26 cellular contexts compared by ENCODE assay signal in genomic region chr22:35491908-35492380, GRCh38. TPM values are rescaled to one million over a fixed set of nuclear protein-coding genes. Genes with fewer than 3 reads are reported as not detected.
DNase-seq lines count a peak whose midpoint lies in the region; ATAC-seq, FAIRE-seq and TF ChIP-seq lines count a peak whose summit lies in the region.
"Had no signal": no experiment of that assay in that cellular context is flagged by ENCODE, and none has a peak within 500 bp of the region (broad histone marks: within the 10 kb centered on the region; RNA-seq: fewer than 3 reads in every experiment).

No MANE protein-coding gene starts in this region.

- H3K27me3 ChIP-seq in IMR-90 (ENCODE audit: control insufficient read depth, insufficient read depth, low read length) (peaks cover 31% of the 10 kb centered on the region), liver (ENCODE audit: control insufficient read depth in 4 of 4, insufficient read depth in 4 of 4, low read length in 3 of 4) (no peaks in the 10 kb centered on the region), trophoblast cell (ENCODE audit: insufficient read depth, low read length) (no peaks in the 10 kb centered on the region)

- H3K4me1 ChIP-seq in A549 = no peaks in the 10 kb centered on the region
- no peaks in the 10 kb centered on the region for H3K4me1 ChIP-seq in IMR-90 (ENCODE audit: control insufficient read depth, insufficient read depth, low read length)
- H3K4me1 ChIP-seq in liver (ENCODE audit: control insufficient read depth in 4 of 4, insufficient read depth in 4 of 4, low read length in 3 of 4) = no peaks in the 10 kb centered on the region
- H3K4me1 ChIP-seq in trophoblast cell (ENCODE audit: control insufficient read depth in 1 of 2, insufficient read depth in 2 of 2, low read length in 2 of 2) = no peaks in the 10 kb centered on the region

- ATAC-seq in A549 (peak in 1 of 2 experiments; percentile 37; a peak in 1 of 6 replicates), IMR-90 (ENCODE audit: low read depth) (no peak), HG03460 (IDR thresholded peaks at IDR 0.05; ENCODE audit: unreplicated experiment) (no peak), HG02938 (IDR thresholded peaks at IDR 0.05; ENCODE audit: unreplicated experiment) (no peak), GM21360 (IDR thresholded peaks at IDR 0.05; ENCODE audit: unreplicated experiment) (no peak)
- ATAC-seq: Panc1, T-cell had no signal

- H3K79me1 ChIP-seq in IMR-90 (ENCODE audit: low read depth in 1 of 2, low read length in 2 of 2) (no peaks in the 10 kb centered on the region), trophoblast cell (ENCODE audit: low read length) (no peaks in the 10 kb centered on the region)

- no peak overlapping the region for H2AK9ac ChIP-seq in IMR-90 (replicated peaks; ENCODE audit: low read depth, low read length, poor library complexity)

- no peak for FAIRE-seq in A549 (lab: Jason Lieb, UNC)

- peak overlapping the region; percentile 47; the same call in 2 of the 3 replicates for H3K4me2 ChIP-seq in A549
- no peak overlapping the region for H3K4me2 ChIP-seq in IMR-90 (ENCODE audit: low read depth, low read length)
- H3K4me2 ChIP-seq in trophoblast cell (ENCODE audit: low read length) = no peak overlapping the region

- WGBS in A549 (ENCODE audit: missing lambda C conversion rate) = no CpG with 5 or more reads among the region's 3 CpGs
- WGBS in IMR-90 (ENCODE audit: extremely low coverage in 2 of 2, insufficient read length in 1 of 2), 2 experiments = no CpG with 5 or more reads among the region's 3 CpGs
- WGBS in liver = 80% methylated on average over 3 of the region's 3 CpGs
- no CpG with 5 or more reads among the region's 3 CpGs for WGBS in trophoblast cell (ENCODE audit: extremely low coverage, insufficient coverage, insufficient read length)

- no peak overlapping the region for H4K12ac ChIP-seq in trophoblast cell (ENCODE audit: low read depth, low read length)

- DNase-seq in A549 (ENCODE audit: low read depth in 1 of 2, low spot score in 1 of 2) (peak in 1 of 2 experiments; percentile 79), IMR-90 (no peak), T1000 (lab: John Stamatoyannopoulos, UW) (peak; percentile 51), trophoblast cell (no peak)
- DNase-seq: CD4-positive, CD25-positive, alpha-beta regulatory T cell; COR-L47; DMS79; GM23248; HCEC 1CT; Karpas-422; NCI-H1048; NCI-H1436; NCI-H1930; NCI-H226; NCI-H510A treated with DMSO at 0.1 percent for 48 hours; NCI-H748 treated with DMSO at 0.1 percent for 48 hours; NK-92 treated with Interleukin-12 subunit alpha and Interleukin-12 subunit beta, amount 100 ng/mL, for 24 hours; SIG-M5; T-cell had no signal

- H3K18ac ChIP-seq in IMR-90 (ENCODE audit: low read depth, low read length) (no peak overlapping the region), trophoblast cell (ENCODE audit: low read length) (no peak overlapping the region)

- no peaks in the 10 kb centered on the region for H4K20me1 ChIP-seq in IMR-90 (ENCODE audit: insufficient read depth, low read length)

- no peak for TF ChIP-seq EP300 in A549 (IDR thresholded peaks at IDR 0.05)

- CTCF ChIA-PET in A549 (lab: Yijun Ruan, JAX) = no interaction called here
- CTCF ChIA-PET in IMR-90 (lab: Yijun Ruan, JAX) = no interaction called here

- H3K14ac ChIP-seq in IMR-90 (replicated peaks; ENCODE audit: low read depth, low read length) = no peak overlapping the region
- H3K14ac ChIP-seq in trophoblast cell (ENCODE audit: low read length) = no peak overlapping the region

- H3K9me3 ChIP-seq in A549 = peaks cover 8% of the 10 kb centered on the region; the same call in 2 of the 3 replicates
- no peaks in the 10 kb centered on the region for H3K9me3 ChIP-seq in IMR-90 (ENCODE audit: control insufficient read depth, insufficient read depth, low read length)
- H3K9me3 ChIP-seq in liver (ENCODE audit: control insufficient read depth in 4 of 4, low read length in 3 of 4) = no peaks in the 10 kb centered on the region
- peaks cover 3% of the 10 kb centered on the region for H3K9me3 ChIP-seq in trophoblast cell (ENCODE audit: insufficient read depth, low read depth, low read length)

- no peak overlapping the region for H2BK15ac ChIP-seq in IMR-90 (ENCODE audit: low read depth, low read length)

- H3K36me3 ChIP-seq in IMR-90 (ENCODE audit: control insufficient read depth, insufficient read depth, low read length) (no peaks in the 10 kb centered on the region), liver (ENCODE audit: control insufficient read depth in 4 of 4, insufficient read depth in 3 of 4, low read depth in 1 of 4, low read length in 3 of 4) (no peaks in the 10 kb centered on the region), trophoblast cell (ENCODE audit: control insufficient read depth in 1 of 2, insufficient read depth in 2 of 2, low read length in 2 of 2) (no peaks in the 10 kb centered on the region)

- H4K5ac ChIP-seq in IMR-90 (ENCODE audit: low read depth, low read length) = no peak overlapping the region

- no peak overlapping the region for H2BK12ac ChIP-seq in trophoblast cell (ENCODE audit: low read length)

- H2BK120ac ChIP-seq in IMR-90 (ENCODE audit: low read depth, low read length) = no peak overlapping the region
- H2BK120ac ChIP-seq in trophoblast cell (ENCODE audit: insufficient read depth, low read length, poor library complexity) = no peak overlapping the region

- H3K9ac ChIP-seq in IMR-90 (ENCODE audit: low read depth, low read length) (no peak overlapping the region), liver (ENCODE audit: low read depth in 1 of 2, low read length in 2 of 2) (no peak overlapping the region), trophoblast cell (ENCODE audit: low read length) (no peak overlapping the region)
- H3K9ac ChIP-seq: GM23248 had no signal

- no peak overlapping the region for H2AK5ac ChIP-seq in IMR-90 (ENCODE audit: low read depth, low read length)
- no peak overlapping the region for H2AK5ac ChIP-seq in trophoblast cell (ENCODE audit: low read length)

- TF ChIP-seq CTCF in A549 (IDR thresholded peaks at IDR 0.05) (no peak), IMR-90 (conservative IDR thresholded peaks at IDR 0.05; ENCODE audit: low read depth, low read length) (no peak), liver (IDR thresholded peaks at IDR 0.05; ENCODE audit: low read depth, low read length, missing input control) (no peak)

- in situ Hi-C loops in IMR-90 (cut with MboI; ENCODE audit: low sequenced_read_pairs) = no loop called here

- H3K27ac ChIP-seq in A549 (peak overlapping the region; percentile 71 to 85), IMR-90 (ENCODE audit: insufficient read depth, low read length) (no peak overlapping the region), liver (ENCODE audit: low read depth in 1 of 2, low read length in 2 of 2) (no peak overlapping the region), trophoblast cell (ENCODE audit: low read depth, low read length) (no peak overlapping the region)
- H3K27ac ChIP-seq: GM23248, HL-60 had no signal

- H3K23ac ChIP-seq in IMR-90 (ENCODE audit: low read depth, low read length) (no peak overlapping the region), trophoblast cell (ENCODE audit: low read length) (no peak overlapping the region)

- H4K8ac ChIP-seq in IMR-90 (ENCODE audit: low read depth in 2 of 2, low read length in 2 of 2) (no peak overlapping the region), trophoblast cell (ENCODE audit: low read depth, low read length) (no peak overlapping the region)

- no peak overlapping the region for H3K4me3 ChIP-seq in A549
- no peak overlapping the region for H3K4me3 ChIP-seq in IMR-90 (ENCODE audit: insufficient read depth, low read depth, low read length)
- H3K4me3 ChIP-seq in liver (ENCODE audit: low read depth in 1 of 3, low read length in 3 of 3) = no peak overlapping the region
- H3K4me3 ChIP-seq in trophoblast cell (ENCODE audit: low read depth, low read length) = no peak overlapping the region
- H3K4me3 ChIP-seq: GM23248 had no signal

- no peak overlapping the region for H4K91ac ChIP-seq in IMR-90 (ENCODE audit: insufficient read depth, low read depth, low read length)
- H4K91ac ChIP-seq in trophoblast cell (ENCODE audit: low read depth, low read length) = no peak overlapping the region

- H3K79me2 ChIP-seq in trophoblast cell (ENCODE audit: control insufficient read depth, insufficient read depth, low read length, poor library complexity) = no peaks in the 10 kb centered on the region

- H2AFZ ChIP-seq in IMR-90 (replicated peaks; ENCODE audit: low read length, poor library complexity) (peak overlapping the region; percentile 21), trophoblast cell (ENCODE audit: insufficient read depth, low read length, poor library complexity) (no peak overlapping the region)
- H2AFZ ChIP-seq: GM23248 had no signal

- intact Hi-C loops in IMR-90 (cut with micrococcal nuclease) = no loop called here

- POLR2A ChIA-PET in A549 (lab: Yijun Ruan, JAX) (no interaction called here), IMR-90 (lab: Charles Lee; ENCODE audit: unreplicated experiment) (no interaction called here)

- H3K56ac ChIP-seq in IMR-90 (ENCODE audit: extremely low read depth, insufficient read depth, low read length) = no peak overlapping the region

- H3K9me1 ChIP-seq in IMR-90 (ENCODE audit: insufficient read depth, low read length) = no peaks in the 10 kb centered on the region

- H2BK20ac ChIP-seq in IMR-90 (ENCODE audit: low read depth, low read length) = no peak overlapping the region

- dilution Hi-C loops in IMR-90 (cut with HindIII; ENCODE audit: low sequenced_read_pairs, unreplicated experiment) = no loop called here

- H2BK5ac ChIP-seq in IMR-90 (ENCODE audit: low read depth, low read length, poor library complexity, severe bottlenecking) (no peak overlapping the region), trophoblast cell (ENCODE audit: low read depth, low read length, poor library complexity) (no peak overlapping the region)

- TF ChIP-seq RAD21 in A549 (conservative IDR thresholded peaks at IDR 0.05 in 1 of 2, IDR thresholded peaks at IDR 0.05 in 1 of 2) (no peak), IMR-90 (IDR thresholded peaks at IDR 0.05; ENCODE audit: low read length) (no peak), liver (IDR thresholded peaks at IDR 0.05) (no peak)

- TF ChIP-seq POLR2A in A549 (IDR thresholded peaks at IDR 0.05; ENCODE audit: low read length) = no peak
- TF ChIP-seq POLR2A in IMR-90 (IDR thresholded peaks at IDR 0.05; ENCODE audit: low read depth, low read length) = no peak

- H3K4ac ChIP-seq in IMR-90 (ENCODE audit: low read depth, low read length) (no peak overlapping the region), trophoblast cell (ENCODE audit: low read depth, low read length) (no peak overlapping the region)

- BruUV-seq in IMR-90 (replicated peaks; lab: Mats Ljungman, UMichigan) = no TSS peak

RNA-seq across cellular contexts. Expression of gene RASD2, which starts 48.7 kb away (rescaled TPM):
- polyA plus RNA-seq in A549 (2011; rRNA removed) (0.61 and 0.93 TPM in 2 replicates), A549 (2017; fragmentation: RNase III; extraction: RNeasy Plus Mini Kit Qiagen cat#74134 plus additional on column Dnase treatment) (1.2 to 1.4 TPM (median 1.3 TPM) in 3 replicates), IMR-90 (2012; rRNA removed) (0.32 and 0.36 TPM in 2 replicates), liver (under 1 TPM in 1 of 2 donors, not detected in 1; 0.05 TPM)
- polyA plus RNA-seq in A549 (2012; cell fraction: cytosol; rRNA removed) = 0.54 and 0.76 TPM in 2 replicates
- 0.86 and 1.2 TPM in 2 replicates for polyA plus RNA-seq in A549 (2012; cell fraction: nucleus; rRNA removed)
- polyA minus RNA-seq in A549 (2011; rRNA and poly(A)+ RNA removed) = 1.1 and 1.4 TPM in 2 replicates
- total RNA-seq in IMR-90 (2012; rRNA removed) (under 0.01 TPM in 2 replicates), liver (under 1 TPM in 1 of 2 donors, not detected in 1; under 0.01 TPM)
- polyA plus RNA-seq in IMR-90 (2012; cell fraction: cytosol; rRNA removed) = 0.21 and 0.26 TPM in 2 replicates
- polyA plus RNA-seq in IMR-90 (2012; cell fraction: nucleus; rRNA removed; ENCODE audit: low replicate concordance) = 0.42 and 0.53 TPM in 2 replicates
- polyA plus RNA-seq in trophoblast cell (2013) = 0.11 and 0.14 TPM in 2 replicates
- total RNA-seq: HT-29 had no signal

Comparison
In these comparisons a context has a peak if more than half of its experiments do, and no peak if none do; other contexts are left out.
1. H3K27ac ChIP-seq: peak in A549 (2 of 2); none in IMR-90 (single experiment), liver (0 of 2) and trophoblast cell (single experiment).